15 cellular contexts compared by ENCODE assay signal in the genomic region with DNA sequence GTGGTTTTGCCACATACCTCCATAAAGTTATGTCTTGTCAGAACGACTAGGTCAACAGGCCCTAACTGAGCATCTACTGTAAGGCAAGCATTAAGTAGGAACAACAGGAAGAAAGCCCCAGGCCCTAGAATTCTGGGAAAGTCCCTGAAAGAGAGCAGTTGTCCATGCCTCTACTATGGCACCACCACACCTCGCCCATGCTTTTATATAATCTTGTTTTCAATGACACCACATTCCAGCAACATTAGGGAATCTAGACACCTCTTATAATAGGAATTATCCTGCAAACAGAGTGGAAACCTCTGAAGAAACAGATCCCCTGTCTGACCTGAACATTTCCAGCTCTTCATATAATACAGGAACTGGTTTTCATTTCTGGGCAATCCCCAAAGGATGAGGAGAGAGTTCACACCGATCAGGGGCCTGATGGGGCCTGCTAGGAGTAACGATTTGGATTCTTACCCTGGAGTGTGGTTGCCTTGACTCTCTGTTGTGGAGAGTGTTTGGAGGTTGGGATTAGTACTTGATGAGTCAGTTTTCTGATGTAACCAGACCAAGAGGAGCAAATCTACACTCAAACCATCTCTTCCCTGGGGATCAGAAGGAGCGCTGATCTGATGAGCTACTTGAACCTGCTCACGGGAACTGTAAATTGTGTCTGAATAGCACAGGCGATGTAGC. TPM values are rescaled to one million over a fixed set of nuclear protein-coding genes. Genes with fewer than 3 reads are reported as not detected.
DNase-seq lines count a peak whose midpoint lies in the region; FAIRE-seq and TF ChIP-seq lines count a peak whose summit lies in the region.
"Had no signal": no experiment of that assay in that cellular context is flagged by ENCODE, and none has a peak within 500 bp of the region (broad histone marks: within the 10 kb centered on the region; RNA-seq: fewer than 3 reads in every experiment).

No MANE protein-coding gene starts in this region.

- intact Hi-C loops in MCF 10A (cut with micrococcal nuclease), result no loop called here
- intact Hi-C loops in breast epithelium (cut with DNase I; ENCODE audit: low total_unique reads), result no loop called here

- H3K27me3 ChIP-seq in breast epithelium (no peaks in the 10 kb centered on the region), fibroblast of lung (ENCODE audit: control insufficient read depth, insufficient read depth, low read length) (no peaks in the 10 kb centered on the region)
- H3K27me3 ChIP-seq: BE2C, tibial nerve had no signal

- H3K4me2 ChIP-seq in fibroblast of lung (ENCODE audit: extremely low read depth, insufficient read depth, low read length), result no peak overlapping the region
- H3K4me2 ChIP-seq: KMS-11 had no signal

- no peaks in the 10 kb centered on the region for H3K9me3 ChIP-seq in breast epithelium
- H3K9me3 ChIP-seq in fibroblast of lung (ENCODE audit: control insufficient read depth, insufficient read depth, low read depth, low read length), result no peaks in the 10 kb centered on the region
- H3K9me3 ChIP-seq: BE2C, tibial nerve had no signal

- POLR2A ChIA-PET in MCF 10A (lab: Yijun Ruan, JAX), result interaction anchor here (0.6 kb wide), 1 partner anchor 342 kb away, joined by 3 read pairs; no protein-coding TSS in a partner anchor

- H2AFZ ChIP-seq in fibroblast of lung (ENCODE audit: low read length), result no peak overlapping the region

- no peaks in the 10 kb centered on the region for H3K79me2 ChIP-seq in fibroblast of lung (ENCODE audit: control insufficient read depth, insufficient read depth, low read length)

- peaks cover 14% of the 10 kb centered on the region for H3K36me3 Mint-ChIP-seq in MCF 10A (ENCODE audit: insufficient read depth, unreplicated experiment)

- TF ChIP-seq CTCF in MCF 10A (IDR thresholded peaks at IDR 0.05; ENCODE audit: unreplicated experiment) (no peak), breast epithelium (IDR thresholded peaks at IDR 0.05) (no peak), fibroblast of lung (conservative IDR thresholded peaks at IDR 0.05 in 1 of 2, IDR thresholded peaks at IDR 0.05 in 1 of 2; ENCODE audit: low read depth in 1 of 2, low read length in 2 of 2) (no peak)

- no peaks in the 10 kb centered on the region for H3K27me3 Mint-ChIP-seq in MCF 10A (ENCODE audit: insufficient read depth, unreplicated experiment)

- no peak for FAIRE-seq in urothelium cell line (lab: Jason Lieb, UNC)

- peak; percentile 57 for DNase-seq in MCF 10A (ENCODE audit: unreplicated experiment)
- DNase-seq in breast epithelium (ENCODE audit: low spot score in 2 of 2), result no peak
- peak; percentile 82 for DNase-seq in RPMI7951 (ENCODE audit: low read depth)
- DNase-seq in fibroblast of lung (ENCODE audit: low read depth in 2 of 2), result peak; percentile 72 to 82
- peak; percentile 70 for DNase-seq in urothelium cell line (ENCODE audit: low spot score)
- DNase-seq in NCI-H1105 treated with DMSO at 0.1 percent for 48 hours (lab: John Stamatoyannopoulos, UW), result no peak
- no peak for DNase-seq in COLO668 (lab: John Stamatoyannopoulos, UW; ENCODE audit: unreplicated experiment)
- no peak for DNase-seq in inferior parietal cortex (ENCODE audit: extremely low spot score)
- DNase-seq: BE2C; immature natural killer cell; NK-92 treated with Interleukin-12 subunit alpha and Interleukin-12 subunit beta, amount 100 ng/mL, for 24 hours; nucleus accumbens; stimulated activated CD4-positive, alpha-beta T cell treated with anti-CD3 and anti-CD28 coated beads, Interleukin-4, amount 100 ng/mL, for 24 hours had no signal

- no peak overlapping the region for H3K4me3 ChIP-seq in breast epithelium
- no peak overlapping the region for H3K4me3 ChIP-seq in fibroblast of lung (replicated peaks in 1 of 4; ENCODE audit: control extremely low read depth in 1 of 4, insufficient read depth in 1 of 4, low read depth in 3 of 4, low read length in 4 of 4)
- H3K4me3 ChIP-seq: tibial nerve had no signal

- peak overlapping the region; percentile 53 for H3K27ac Mint-ChIP-seq in MCF 10A (ENCODE audit: low read depth, unreplicated experiment)

- no peak overlapping the region for H3K9ac ChIP-seq in fibroblast of lung (ENCODE audit: insufficient read depth, low read length)
- H3K9ac ChIP-seq: KMS-11 had no signal

- H3K4me1 Mint-ChIP-seq in MCF 10A (ENCODE audit: insufficient read depth, unreplicated experiment), result peaks cover 11% of the 10 kb centered on the region

- no peaks in the 10 kb centered on the region for H3K9me3 Mint-ChIP-seq in MCF 10A (ENCODE audit: unreplicated experiment)
- H3K9me3 Mint-ChIP-seq: immature natural killer cell had no signal

- H3K4me1 ChIP-seq in breast epithelium (no peaks in the 10 kb centered on the region), fibroblast of lung (ENCODE audit: control insufficient read depth, extremely low read depth, insufficient read depth, low read length) (no peaks in the 10 kb centered on the region)

- no peak overlapping the region for H3K4me3 Mint-ChIP-seq in MCF 10A (ENCODE audit: unreplicated experiment)
- H3K4me3 Mint-ChIP-seq: immature natural killer cell had no signal

- H3K36me3 ChIP-seq in breast epithelium (no peaks in the 10 kb centered on the region), fibroblast of lung (ENCODE audit: control insufficient read depth, insufficient read depth, low read length) (no peaks in the 10 kb centered on the region)
- H3K36me3 ChIP-seq: BE2C had no signal

- CTCF ChIA-PET in MCF 10A (lab: Yijun Ruan, JAX), result interaction anchor here (0.6 to 6.7 kb wide), 2 partner anchors 107 to 510 kb away, joined by 3 to 36 read pairs; no protein-coding TSS in a partner anchor

- BruUV-seq in MCF 10A (replicated peaks; lab: Mats Ljungman, UMichigan), result no TSS peak

- no peaks in the 10 kb centered on the region for H4K20me1 ChIP-seq in fibroblast of lung (ENCODE audit: control insufficient read depth, extremely low read depth, insufficient read depth, low read length)

- no peak for TF ChIP-seq POLR2A in breast epithelium (IDR thresholded peaks at IDR 0.05)

- no peak overlapping the region for H3K27ac ChIP-seq in breast epithelium
- H3K27ac ChIP-seq in fibroblast of lung (ENCODE audit: insufficient read depth, low read length), result no peak overlapping the region
- H3K27ac ChIP-seq: KMS-11, tibial nerve had no signal

RNA-seq across cellular contexts. Expression of gene CEP68, which starts 31.9 kb away (rescaled TPM):
- 5.4 and 7.2 TPM in 2 replicates for total RNA-seq in MCF 10A (2022)
- total RNA-seq in breast epithelium, result 10 to 100 TPM; 23.3 to 32.2 (median 25.0) TPM
- total RNA-seq in RPMI7951 (2014; rRNA removed; shearing (Covaris generic)), result 5.2 and 5.6 TPM in 2 replicates
- total RNA-seq in fibroblast of lung, result 10.5 and 12.7 TPM in 2 replicates
- polyA plus RNA-seq in fibroblast of lung, result 5.2 and 8.5 TPM in 2 replicates
- 4.8 and 8.2 TPM in 2 replicates for polyA plus RNA-seq in fibroblast of lung (2012)
- polyA minus RNA-seq in fibroblast of lung (ENCODE audit: low replicate concordance), result 13.8 and 15.5 TPM in 2 replicates

RNA-seq across cellular contexts. Expression of gene SLC1A4, which starts 35.1 kb away (rescaled TPM):
- total RNA-seq in MCF 10A (2022) (29.6 and 36.0 TPM in 2 replicates), breast epithelium (10 to 100 TPM in 2 of 3 donors, 1 to 10 TPM in 1; 9.1 to 31.5 (median 11.4) TPM), fibroblast of lung (13.1 and 20.8 TPM in 2 replicates)
- total RNA-seq in RPMI7951 (2014; rRNA removed; shearing (Covaris generic)), result 17.0 and 17.1 TPM in 2 replicates
- 4.9 and 6.0 TPM in 2 replicates for polyA plus RNA-seq in fibroblast of lung
- polyA plus RNA-seq in fibroblast of lung (2012), result 5.2 and 6.2 TPM in 2 replicates
- 11.4 and 16.6 TPM in 2 replicates for polyA minus RNA-seq in fibroblast of lung (ENCODE audit: low replicate concordance)

Comparison
In these comparisons a context has a peak if more than half of its experiments do, and no peak if none do; other contexts are left out.
1. DNase-seq: peak in MCF 10A (single experiment), RPMI7951 (single experiment), fibroblast of lung (2 of 2) and urothelium cell line (single experiment); none in breast epithelium (0 of 2), NCI-H1105 treated with DMSO at 0.1 percent for 48 hours (single experiment), COLO668 (single experiment) and inferior parietal cortex (single experiment).